1 cellular context compared by ENCODE assay signal in genomic region chr7:70415179-70415972, GRCh38.
TF ChIP-seq lines count a peak whose summit lies in the region.

No MANE protein-coding gene starts in this region.

TF ChIP-seq in WTC11, 78 proteins besides CTCF, POLR2A, EP300 and RAD21 (continued from another document):
- TF ChIP-seq ARID4B (CRISPR knock-in tag; IDR thresholded peaks at IDR 0.05; ENCODE audit: borderline replicate concordance) (no peak), ATF1 (CRISPR knock-in tag; IDR thresholded peaks at IDR 0.05) (no peak), RORB (CRISPR knock-in tag; IDR thresholded peaks at IDR 0.05) (no peak), MLX (CRISPR knock-in tag; IDR thresholded peaks at IDR 0.05) (no peak), GRHL2 (CRISPR knock-in tag; IDR thresholded peaks at IDR 0.05; ENCODE audit: insufficient replicate concordance, severe bottlenecking) (no peak), PRRX2 (CRISPR knock-in tag; IDR thresholded peaks at IDR 0.05) (no peak), GTF2I (CRISPR knock-in tag; conservative IDR thresholded peaks at IDR 0.05) (no peak), NFATC4 (CRISPR knock-in tag; IDR thresholded peaks at IDR 0.05) (no peak), IRF2 (CRISPR knock-in tag; IDR thresholded peaks at IDR 0.05; ENCODE audit: borderline replicate concordance, low read depth) (no peak), CREM (CRISPR knock-in tag; IDR thresholded peaks at IDR 0.05) (no peak)
- TF ChIP-seq, protein P1, sequence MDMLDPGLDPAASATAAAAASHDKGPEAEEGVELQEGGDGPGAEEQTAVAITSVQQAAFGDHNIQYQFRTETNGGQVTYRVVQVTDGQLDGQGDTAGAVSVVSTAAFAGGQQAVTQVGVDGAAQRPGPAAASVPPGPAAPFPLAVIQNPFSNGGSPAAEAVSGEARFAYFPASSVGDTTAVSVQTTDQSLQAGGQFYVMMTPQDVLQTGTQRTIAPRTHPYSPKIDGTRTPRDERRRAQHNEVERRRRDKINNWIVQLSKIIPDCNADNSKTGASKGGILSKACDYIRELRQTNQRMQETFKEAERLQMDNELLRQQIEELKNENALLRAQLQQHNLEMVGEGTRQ (CRISPR knock-in tag; IDR thresholded peaks at IDR 0.05): no peak
- TF ChIP-seq, protein P2, sequence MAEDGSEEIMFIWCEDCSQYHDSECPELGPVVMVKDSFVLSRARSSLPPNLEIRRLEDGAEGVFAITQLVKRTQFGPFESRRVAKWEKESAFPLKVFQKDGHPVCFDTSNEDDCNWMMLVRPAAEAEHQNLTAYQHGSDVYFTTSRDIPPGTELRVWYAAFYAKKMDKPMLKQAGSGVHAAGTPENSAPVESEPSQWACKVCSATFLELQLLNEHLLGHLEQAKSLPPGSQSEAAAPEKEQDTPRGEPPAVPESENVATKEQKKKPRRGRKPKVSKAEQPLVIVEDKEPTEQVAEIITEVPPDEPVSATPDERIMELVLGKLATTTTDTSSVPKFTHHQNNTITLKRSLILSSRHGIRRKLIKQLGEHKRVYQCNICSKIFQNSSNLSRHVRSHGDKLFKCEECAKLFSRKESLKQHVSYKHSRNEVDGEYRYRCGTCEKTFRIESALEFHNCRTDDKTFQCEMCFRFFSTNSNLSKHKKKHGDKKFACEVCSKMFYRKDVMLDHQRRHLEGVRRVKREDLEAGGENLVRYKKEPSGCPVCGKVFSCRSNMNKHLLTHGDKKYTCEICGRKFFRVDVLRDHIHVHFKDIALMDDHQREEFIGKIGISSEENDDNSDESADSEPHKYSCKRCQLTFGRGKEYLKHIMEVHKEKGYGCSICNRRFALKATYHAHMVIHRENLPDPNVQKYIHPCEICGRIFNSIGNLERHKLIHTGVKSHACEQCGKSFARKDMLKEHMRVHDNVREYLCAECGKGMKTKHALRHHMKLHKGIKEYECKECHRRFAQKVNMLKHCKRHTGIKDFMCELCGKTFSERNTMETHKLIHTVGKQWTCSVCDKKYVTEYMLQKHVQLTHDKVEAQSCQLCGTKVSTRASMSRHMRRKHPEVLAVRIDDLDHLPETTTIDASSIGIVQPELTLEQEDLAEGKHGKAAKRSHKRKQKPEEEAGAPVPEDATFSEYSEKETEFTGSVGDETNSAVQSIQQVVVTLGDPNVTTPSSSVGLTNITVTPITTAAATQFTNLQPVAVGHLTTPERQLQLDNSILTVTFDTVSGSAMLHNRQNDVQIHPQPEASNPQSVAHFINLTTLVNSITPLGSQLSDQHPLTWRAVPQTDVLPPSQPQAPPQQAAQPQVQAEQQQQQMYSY (CRISPR knock-in tag; IDR thresholded peaks at IDR 0.05): no peak
